6 cellular contexts compared by ENCODE assay signal in the genomic region with DNA sequence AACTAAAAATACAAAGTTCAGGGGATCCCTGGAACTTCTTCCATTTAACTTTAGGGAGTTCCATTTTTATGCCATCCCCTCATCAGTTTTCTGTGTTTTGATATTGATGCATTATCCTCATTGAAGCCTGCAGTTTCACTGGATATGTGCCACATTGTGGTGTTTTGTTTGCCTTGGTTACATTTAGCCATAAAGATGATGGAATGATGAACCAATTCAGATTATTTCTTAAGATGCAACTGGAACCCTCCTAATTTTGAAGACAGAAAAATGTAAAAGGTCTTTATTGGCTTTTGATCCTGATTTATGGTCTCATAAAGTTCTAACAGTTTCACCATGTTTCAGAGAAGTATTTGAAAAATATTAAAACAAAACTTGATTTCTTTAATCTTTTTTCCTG.
"Had no signal": no experiment of that assay in that cellular context is flagged by ENCODE, and none has a peak within 500 bp of the region (broad histone marks: within the 10 kb centered on the region; RNA-seq: fewer than 3 reads in every experiment).

No MANE protein-coding gene starts in this region.

- H3K4me1 ChIP-seq: HAP-1 had no signal

- ATAC-seq: HCT116, HepG2 had no signal

- DNase-seq: GM23248, GOT3, H7 had no signal

- H3K36me3 ChIP-seq: HAP-1 had no signal

- H3K27ac ChIP-seq: GM23248 had no signal

- H3K9ac ChIP-seq: GM23248 had no signal

- H3K9me3 ChIP-seq: HAP-1 had no signal

- H2AFZ ChIP-seq: GM23248 had no signal

- H3K4me3 ChIP-seq: GM23248, HAP-1 had no signal
